ENCODE assay signal across 22 cellular contexts in genomic region chr7:92002720-92003119, GRCh38.
A peak's percentile ranks its signal among the peaks of the same experiment; 100 is the strongest.
DNase-seq lines count a peak whose midpoint lies in the region; ATAC-seq and TF ChIP-seq lines count a peak whose summit lies in the region.
"Had no signal": no experiment of that assay in that cellular context is flagged by ENCODE, and none has a peak within 500 bp of the region (broad histone marks: within the 10 kb centered on the region; RNA-seq: fewer than 3 reads in every experiment).

No MANE protein-coding gene starts in this region.

- no peak for TF ChIP-seq CTCF in type B pancreatic cell (conservative IDR thresholded peaks at IDR 0.05)

- no peaks in the 10 kb centered on the region for H3K27me3 Mint-ChIP-seq in memory B cell
- H3K27me3 Mint-ChIP-seq in type B pancreatic cell = no peaks in the 10 kb centered on the region
- H3K27me3 Mint-ChIP-seq: activated CD8-positive, alpha-beta T cell treated with anti-CD3 and anti-CD28 coated beads for 36 hours; central memory CD8-positive, alpha-beta T cell had no signal

- H3K9me3 Mint-ChIP-seq in memory B cell = peaks cover 6% of the 10 kb centered on the region
- H3K9me3 Mint-ChIP-seq in type B pancreatic cell = peaks cover 5% of the 10 kb centered on the region
- H3K9me3 Mint-ChIP-seq: activated CD8-positive, alpha-beta T cell treated with anti-CD3 and anti-CD28 coated beads for 36 hours; central memory CD8-positive, alpha-beta T cell had no signal

- DNase-seq in memory B cell (ENCODE audit: low spot score in 2 of 2) = no peak
- no peak for DNase-seq in DMS53 (lab: John Stamatoyannopoulos, UW)
- no peak for DNase-seq in activated T-cell treated with anti-CD3 and anti-CD28 coated beads, Interleukin-2, amount 50 U/mL, for 1 hour
- no peak for DNase-seq in type B pancreatic cell (ENCODE audit: extremely low spot score, unreplicated experiment)
- DNase-seq: activated CD8-positive, alpha-beta T cell treated with anti-CD3 and anti-CD28 coated beads for 36 hours; activated gamma-delta T cell; Calu3; EL; NCI-H1436; NCI-H510A treated with DMSO at 0.1 percent for 48 hours; PC-3; SHP77; stimulated activated naive CD4-positive, alpha-beta T cell treated with Interleukin-2 at 50 U/mL for 16 hours; testis had no signal

- H3K4me3 Mint-ChIP-seq in memory B cell = no peak overlapping the region
- no peak overlapping the region for H3K4me3 Mint-ChIP-seq in type B pancreatic cell
- H3K4me3 Mint-ChIP-seq: activated CD8-positive, alpha-beta T cell treated with anti-CD3 and anti-CD28 coated beads for 36 hours; central memory CD8-positive, alpha-beta T cell; neural crest cell had no signal

- no peaks in the 10 kb centered on the region for H3K4me1 Mint-ChIP-seq in memory B cell
- H3K4me1 Mint-ChIP-seq in type B pancreatic cell (ENCODE audit: unreplicated experiment) = no peaks in the 10 kb centered on the region
- H3K4me1 Mint-ChIP-seq: neural crest cell had no signal

- ATAC-seq in GM19043 (IDR thresholded peaks at IDR 0.05; ENCODE audit: low read depth, unreplicated experiment) (peak; percentile 72), GM21717 (IDR thresholded peaks at IDR 0.05; ENCODE audit: unreplicated experiment) (peak; percentile 55), HG03354 (IDR thresholded peaks at IDR 0.05; ENCODE audit: poor library complexity, severe bottlenecking, unreplicated experiment) (peak; percentile 69), memory B cell (ENCODE audit: low read depth) (no peak)
- ATAC-seq: activated CD4-positive, CD25-positive, alpha-beta regulatory T cell treated with anti-CD3 and anti-CD28 coated beads, Interleukin-2, amount 50 U/mL, for 24 hours; activated CD8-positive, alpha-beta T cell treated with anti-CD3 and anti-CD28 coated beads for 36 hours; K562; PC-3; sciatic nerve had no signal

- H3K27ac Mint-ChIP-seq in memory B cell = peak overlapping the region; percentile 32
- no peak overlapping the region for H3K27ac Mint-ChIP-seq in type B pancreatic cell
- H3K27ac Mint-ChIP-seq: activated CD8-positive, alpha-beta T cell treated with anti-CD3 and anti-CD28 coated beads for 36 hours had no signal

- H3K36me3 Mint-ChIP-seq in memory B cell (peaks cover 45% of the 10 kb centered on the region), type B pancreatic cell (peaks cover 64% of the 10 kb centered on the region)
